ENCODE assay signal across 23 cellular contexts in genomic region chr2:100200985-100201384, GRCh38. TPM values are rescaled to one million over a fixed set of nuclear protein-coding genes. Genes with fewer than 3 reads are reported as not detected.
"Had no signal": no experiment of that assay in that cellular context is flagged by ENCODE, and none has a peak within 500 bp of the region (broad histone marks: within the 10 kb centered on the region; RNA-seq: fewer than 3 reads in every experiment).

No MANE protein-coding gene starts in this region.

- ATAC-seq: activated T-cell treated with anti-CD3 and anti-CD28 coated beads, Interleukin-2, amount 50 U/mL, for 4 hours; gastroesophageal sphincter; heart right ventricle; left lobe of liver; naive thymus-derived CD4-positive, alpha-beta T cell; pancreas; T-helper 17 cell; WTC11 had no signal

- H3K36me3 ChIP-seq: brain microvascular endothelial cell, gastroesophageal sphincter, heart right ventricle, pancreas had no signal

- H3K27ac ChIP-seq: brain microvascular endothelial cell, heart right ventricle, pancreas had no signal

- DNase-seq: activated CD4-positive, alpha-beta memory T cell treated with anti-CD3 and anti-CD28 coated beads, Interleukin-2, amount 10 ng/mL, durations not matched to agents 7 days and 5 days; activated CD4-positive, alpha-beta T cell treated with anti-CD3 and anti-CD28 coated beads for 4 hours; activated effector memory CD4-positive, alpha-beta T cell treated with anti-CD3 and anti-CD28 coated beads, Interleukin-2, amount 50 U/mL, for 16 hours; activated T-cell treated with anti-CD3 and anti-CD28 coated beads, Interleukin-2, amount 50 U/mL, for 4 hours; amygdala; brain microvascular endothelial cell; cortex of kidney; effector CD8-positive, alpha-beta T cell; heart right ventricle; islet precursor cell; mammary epithelial cell; naive thymus-derived CD4-positive, alpha-beta T cell; pancreas; retina; small intestine; stimulated activated CD4-positive, alpha-beta T cell treated with anti-CD3 and anti-CD28 coated beads, Interleukin-4, amount 100 ng/mL, for 4 hours; stimulated activated CD8-positive, alpha-beta memory T cell treated with anti-CD3 and anti-CD28 coated beads, Interleukin-4, amount 100 ng/mL, for 48 hours; stimulated activated naive CD4-positive, alpha-beta T cell treated with Interleukin-2 at 50 U/mL for 16 hours; T-helper 17 cell; trophoblast cell had no signal

- H3K4me3 ChIP-seq: gastroesophageal sphincter, heart right ventricle, pancreas had no signal

- H3K9me3 ChIP-seq: gastroesophageal sphincter, heart right ventricle, pancreas had no signal

- H3K4me1 ChIP-seq: pancreas had no signal

- H3K27me3 ChIP-seq: brain microvascular endothelial cell, gastroesophageal sphincter, heart right ventricle, pancreas had no signal

RNA-seq across cellular contexts. Expression of gene AFF3, which starts 58.6 kb away (rescaled TPM):
- total RNA-seq: mammary epithelial cell had no signal
